In the genomic region with DNA sequence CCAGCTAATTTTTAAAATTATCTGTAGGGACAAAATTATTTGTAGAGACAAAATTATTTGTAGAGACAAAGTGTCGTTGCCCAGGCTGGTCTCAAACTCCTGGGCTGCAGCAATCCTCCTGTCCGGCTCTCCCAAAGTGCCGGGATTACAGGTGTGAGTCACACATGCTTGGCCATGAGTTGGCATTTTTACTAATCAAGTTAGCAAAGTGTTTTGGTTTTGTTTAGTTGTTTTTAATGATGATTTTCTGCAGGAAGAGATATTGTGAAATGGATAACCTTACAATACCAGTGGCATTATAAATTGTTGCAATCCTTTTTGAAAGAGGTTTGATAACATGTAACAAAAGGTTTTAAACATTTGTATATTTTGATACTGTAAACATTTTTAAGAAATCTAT, we compare ENCODE assay signal across 14 cellular contexts.
A peak's percentile ranks its signal among the peaks of the same experiment; 100 is the strongest.
DNase-seq lines count a peak whose midpoint lies in the region; TF ChIP-seq lines count a peak whose summit lies in the region.
"Had no signal": no experiment of that assay in that cellular context is flagged by ENCODE, and none has a peak within 500 bp of the region (broad histone marks: within the 10 kb centered on the region; RNA-seq: fewer than 3 reads in every experiment).

No MANE protein-coding gene starts in this region.

- TF ChIP-seq CTCF in AG10803 (conservative IDR thresholded peaks at IDR 0.05; ENCODE audit: low read length): no peak
- no peak for TF ChIP-seq CTCF in astrocyte of the spinal cord (IDR thresholded peaks at IDR 0.05; ENCODE audit: low read depth, low read length)

- H3K4me3 ChIP-seq in AG10803 (ENCODE audit: low read length): no peak overlapping the region
- no peak overlapping the region for H3K4me3 ChIP-seq in astrocyte of the spinal cord (ENCODE audit: low read depth, low read length)
- H3K4me3 ChIP-seq: tibial nerve had no signal

- in situ Hi-C loops in astrocyte of the spinal cord (cut with HindIII; ENCODE audit: low sequenced_read_pairs): no loop called here

- DNase-seq in AG10803 (ENCODE audit: low read depth) (peak; percentile 13), HT1080 (ENCODE audit: low read depth) (peak; percentile 70), astrocyte of the spinal cord (ENCODE audit: low read depth, low spot score) (peak; percentile 3), iris pigment epithelial cell (ENCODE audit: low read depth) (peak; percentile 42), SW480 (ENCODE audit: low spot score) (no peak), DMS114 treated with DMSO at 0.1 percent for 48 hours (lab: John Stamatoyannopoulos, UW; ENCODE audit: unreplicated experiment) (no peak)
- no peak for DNase-seq in activated naive CD4-positive, alpha-beta T cell treated with anti-CD3 and anti-CD28 coated beads, Interleukin-2, amount 50 U/mL, for 16 hours
- no peak for DNase-seq in stimulated activated CD4-positive, alpha-beta T cell treated with anti-CD3 and anti-CD28 coated beads, Interleukin-4, amount 100 ng/mL, for 1 hour
- DNase-seq: activated CD4-positive, alpha-beta memory T cell treated with anti-CD3 and anti-CD28 coated beads, Interleukin-2, amount 10 ng/mL, durations not matched to agents 7 days and 5 days; foreskin fibroblast; NCI-H1048; right cardiac atrium; stimulated activated CD4-positive, alpha-beta T cell treated with anti-CD3 and anti-CD28 coated beads, Interleukin-4, amount 100 ng/mL, for 4 hours had no signal

Comparison
In these comparisons a context has a peak if more than half of its experiments do, and no peak if none do; other contexts are left out.
1. DNase-seq: peak in AG10803 (single experiment), HT1080 (single experiment), astrocyte of the spinal cord (single experiment) and iris pigment epithelial cell (single experiment); none in SW480 (single experiment), DMS114 treated with DMSO at 0.1 percent for 48 hours (single experiment), activated naive CD4-positive, alpha-beta T cell treated with anti-CD3 and anti-CD28 coated beads, Interleukin-2, amount 50 U/mL, for 16 hours (single experiment) and stimulated activated CD4-positive, alpha-beta T cell treated with anti-CD3 and anti-CD28 coated beads, Interleukin-4, amount 100 ng/mL, for 1 hour (single experiment).